In the genomic region with DNA sequence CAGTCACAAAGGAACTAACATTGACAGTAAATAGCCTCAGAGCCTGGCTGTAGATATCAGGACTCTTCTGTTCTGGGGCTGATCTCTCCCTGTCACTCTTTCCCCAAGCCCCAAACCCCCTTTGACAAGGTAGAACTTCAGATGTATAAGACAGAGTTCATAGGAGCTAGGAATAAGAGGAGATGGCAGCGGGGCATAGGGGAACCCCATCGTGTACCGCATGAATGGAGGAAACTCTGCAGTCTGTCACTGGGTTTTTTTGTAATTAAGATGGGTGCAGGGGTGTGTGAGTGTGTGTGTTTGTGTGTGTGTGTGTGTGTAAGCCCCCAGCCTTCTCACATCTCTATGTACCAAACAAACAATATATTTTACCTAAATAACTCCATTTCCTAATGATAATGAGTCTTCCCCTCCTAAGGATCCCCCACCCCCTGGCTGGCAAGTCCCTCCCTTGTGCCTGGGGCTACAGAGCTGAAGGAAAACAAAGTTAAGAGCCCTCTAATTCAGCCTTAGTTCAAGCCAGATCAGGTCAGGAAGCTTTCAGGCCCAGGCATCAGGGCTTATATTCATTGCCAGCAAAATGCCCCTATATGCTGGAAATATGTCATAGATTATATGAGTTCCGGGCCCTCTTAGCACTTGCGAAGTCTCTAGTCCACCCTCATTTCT, we compare ENCODE assay signal across 28 cellular contexts. TPM values are rescaled to one million over a fixed set of nuclear protein-coding genes. Genes with fewer than 3 reads are reported as not detected.
A peak's percentile ranks its signal among the peaks of the same experiment; 100 is the strongest.
DNase-seq lines count a peak whose midpoint lies in the region; ATAC-seq and TF ChIP-seq lines count a peak whose summit lies in the region.
"Had no signal": no experiment of that assay in that cellular context is flagged by ENCODE, and none has a peak within 500 bp of the region (broad histone marks: within the 10 kb centered on the region; RNA-seq: fewer than 3 reads in every experiment).

No MANE protein-coding gene starts in this region.

- TF ChIP-seq CTCF in ovary (IDR thresholded peaks at IDR 0.05), result no peak

- 77 to 85% (median 83%) methylated on average over 5 of the region's 5 CpGs for WGBS in ovary, 3 donors

- TF ChIP-seq EP300 in ovary (IDR thresholded peaks at IDR 0.05), result no peak

- DNase-seq in activated naive CD8-positive, alpha-beta T cell treated with anti-CD3 and anti-CD28 coated beads, Interleukin-2, amount 10 ng/mL, durations not matched to agents 7 days and 5 days, result no peak
- DNase-seq in activated naive CD8-positive, alpha-beta T cell treated with anti-CD3 and anti-CD28 coated beads for 36 hours, result no peak
- DNase-seq in left kidney (ENCODE audit: low read depth, low spot score) (peak; percentile 57), ureter (ENCODE audit: low spot score) (no peak), ovary (no peak)
- DNase-seq in activated T-cell treated with anti-CD3 and anti-CD28 coated beads, Interleukin-2, amount 50 U/mL, for 72 hours, result no peak
- DNase-seq: activated gamma-delta T cell; activated T-cell treated with anti-CD3 and anti-CD28 coated beads, Interleukin-2, amount 50 U/mL, for 24 hours; COR-L47; DMS53; HFFc6; mammary epithelial cell; NCI-H2107; NCI-H345; NCI-H748 treated with DMSO at 0.1 percent for 48 hours; posterior cingulate gyrus; stimulated activated CD4-positive, alpha-beta T cell treated with anti-CD3 and anti-CD28 coated beads, Interleukin-1b, Interleukin-23, amount 100 ng/mL, for 48 hours; stimulated activated naive CD4-positive, alpha-beta T cell treated with Interleukin-2 at 50 U/mL for 16 hours; T-cell had no signal

- no peak for TF ChIP-seq POLR2A in ovary (IDR thresholded peaks at IDR 0.05)

- no peak overlapping the region for H3K4me3 ChIP-seq in ovary
- H3K4me3 ChIP-seq: cardiac muscle cell, gastroesophageal sphincter, hepatocyte, right atrium auricular region, suprapubic skin had no signal

- no peaks in the 10 kb centered on the region for H3K27me3 ChIP-seq in ovary

- H3K4me3 Mint-ChIP-seq in activated naive CD8-positive, alpha-beta T cell treated with anti-CD3 and anti-CD28 coated beads, Interleukin-2, amount 10 ng/mL, durations not matched to agents 7 days and 5 days, result no peak overlapping the region
- no peak overlapping the region for H3K4me3 Mint-ChIP-seq in activated naive CD8-positive, alpha-beta T cell treated with anti-CD3 and anti-CD28 coated beads for 36 hours
- H3K4me3 Mint-ChIP-seq in activated T-cell treated with anti-CD3 and anti-CD28 coated beads, Interleukin-2, amount 50 U/mL, for 72 hours, result no peak overlapping the region
- H3K4me3 Mint-ChIP-seq: activated T-cell treated with anti-CD3 and anti-CD28 coated beads, Interleukin-2, amount 50 U/mL, for 24 hours; HFFc6; T-cell had no signal

- peak; percentile 22 for ATAC-seq in activated naive CD8-positive, alpha-beta T cell treated with anti-CD3 and anti-CD28 coated beads, Interleukin-2, amount 10 ng/mL, durations not matched to agents 7 days and 5 days (ENCODE audit: low read depth)
- no peak for ATAC-seq in activated T-cell treated with anti-CD3 and anti-CD28 coated beads, Interleukin-2, amount 50 U/mL, for 72 hours (replicated peaks in 1 of 2)
- ATAC-seq: gastroesophageal sphincter had no signal

- H3K9me3 ChIP-seq in ovary, result no peaks in the 10 kb centered on the region
- H3K9me3 ChIP-seq: gastroesophageal sphincter, right atrium auricular region, suprapubic skin had no signal

- H3K36me3 Mint-ChIP-seq in activated naive CD8-positive, alpha-beta T cell treated with anti-CD3 and anti-CD28 coated beads, Interleukin-2, amount 10 ng/mL, durations not matched to agents 7 days and 5 days, result peaks cover 3% of the 10 kb centered on the region
- H3K36me3 Mint-ChIP-seq in activated naive CD8-positive, alpha-beta T cell treated with anti-CD3 and anti-CD28 coated beads for 36 hours, result no peaks in the 10 kb centered on the region
- H3K36me3 Mint-ChIP-seq in activated T-cell treated with anti-CD3 and anti-CD28 coated beads, Interleukin-2, amount 50 U/mL, for 72 hours (ENCODE audit: insufficient read depth in 2 of 2), result no peaks in the 10 kb centered on the region
- H3K36me3 Mint-ChIP-seq: T-cell had no signal

- H3K36me3 ChIP-seq in ovary, result no peaks in the 10 kb centered on the region
- H3K36me3 ChIP-seq: cardiac muscle cell, gastroesophageal sphincter, right atrium auricular region, suprapubic skin had no signal

- no peaks in the 10 kb centered on the region for H3K9me3 Mint-ChIP-seq in activated naive CD8-positive, alpha-beta T cell treated with anti-CD3 and anti-CD28 coated beads, Interleukin-2, amount 10 ng/mL, durations not matched to agents 7 days and 5 days
- no peaks in the 10 kb centered on the region for H3K9me3 Mint-ChIP-seq in activated naive CD8-positive, alpha-beta T cell treated with anti-CD3 and anti-CD28 coated beads for 36 hours
- no peaks in the 10 kb centered on the region for H3K9me3 Mint-ChIP-seq in activated T-cell treated with anti-CD3 and anti-CD28 coated beads, Interleukin-2, amount 50 U/mL, for 72 hours
- H3K9me3 Mint-ChIP-seq: activated T-cell treated with anti-CD3 and anti-CD28 coated beads, Interleukin-2, amount 50 U/mL, for 24 hours; HFFc6; T-cell had no signal

- H3K27ac ChIP-seq in ovary, result peak overlapping the region in 1 of 2 donors; percentile 41
- H3K27ac ChIP-seq: C4-2B, cardiac muscle cell, gastroesophageal sphincter, hepatocyte, right atrium auricular region, suprapubic skin had no signal

- H3K27ac Mint-ChIP-seq in activated naive CD8-positive, alpha-beta T cell treated with anti-CD3 and anti-CD28 coated beads, Interleukin-2, amount 10 ng/mL, durations not matched to agents 7 days and 5 days, result no peak overlapping the region
- H3K27ac Mint-ChIP-seq in activated naive CD8-positive, alpha-beta T cell treated with anti-CD3 and anti-CD28 coated beads for 36 hours, result no peak overlapping the region
- no peak overlapping the region for H3K27ac Mint-ChIP-seq in activated T-cell treated with anti-CD3 and anti-CD28 coated beads, Interleukin-2, amount 50 U/mL, for 72 hours
- H3K27ac Mint-ChIP-seq: activated T-cell treated with anti-CD3 and anti-CD28 coated beads, Interleukin-2, amount 50 U/mL, for 24 hours; HFFc6 had no signal

- peaks cover 16% of the 10 kb centered on the region for H3K4me1 Mint-ChIP-seq in activated naive CD8-positive, alpha-beta T cell treated with anti-CD3 and anti-CD28 coated beads, Interleukin-2, amount 10 ng/mL, durations not matched to agents 7 days and 5 days
- peaks cover 15% of the 10 kb centered on the region for H3K4me1 Mint-ChIP-seq in activated naive CD8-positive, alpha-beta T cell treated with anti-CD3 and anti-CD28 coated beads for 36 hours
- peaks cover 5% of the 10 kb centered on the region for H3K4me1 Mint-ChIP-seq in activated T-cell treated with anti-CD3 and anti-CD28 coated beads, Interleukin-2, amount 50 U/mL, for 72 hours (ENCODE audit: low read depth)

- POLR2A ChIA-PET in activated naive CD8-positive, alpha-beta T cell treated with anti-CD3 and anti-CD28 coated beads, Interleukin-2, amount 10 ng/mL, durations not matched to agents 7 days and 5 days (lab: Charles Lee), result no interaction called here

- H3K27me3 Mint-ChIP-seq in activated naive CD8-positive, alpha-beta T cell treated with anti-CD3 and anti-CD28 coated beads, Interleukin-2, amount 10 ng/mL, durations not matched to agents 7 days and 5 days, result peaks cover 96% of the 10 kb centered on the region
- peaks cover 95% of the 10 kb centered on the region for H3K27me3 Mint-ChIP-seq in activated naive CD8-positive, alpha-beta T cell treated with anti-CD3 and anti-CD28 coated beads for 36 hours
- peaks cover 97% of the 10 kb centered on the region for H3K27me3 Mint-ChIP-seq in activated T-cell treated with anti-CD3 and anti-CD28 coated beads, Interleukin-2, amount 50 U/mL, for 72 hours (ENCODE audit: low read depth)

- H3K4me1 ChIP-seq in ovary (ENCODE audit: insufficient read depth), result peaks cover 8% of the 10 kb centered on the region

- intact Hi-C loops in ovary (cut with DNase I), result no loop called here

RNA-seq across cellular contexts. Expression of a gene that starts 9.1 kb away (rescaled TPM):
- total RNA-seq in activated naive CD8-positive, alpha-beta T cell treated with anti-CD3 and anti-CD28 coated beads, Interleukin-2, amount 10 ng/mL, durations not matched to agents 7 days and 5 days, result 1 to 10 TPM; 1.2 to 1.5 TPM
- 1 to 10 TPM in 1 of 2 experiments, under 1 TPM in 1; 0.56 to 1.0 TPM for total RNA-seq in activated naive CD8-positive, alpha-beta T cell treated with anti-CD3 and anti-CD28 coated beads for 36 hours
- 3.5 TPM for total RNA-seq in ureter
- 10 to 100 TPM in 5 of 7 donors, 1 to 10 TPM in 2; 3.3 to 21.8 (median 13.1) TPM for total RNA-seq in ovary
- polyA plus RNA-seq in ovary, result 10 to 100 TPM in 1 of 2 donors, 1 to 10 TPM in 1; 7.9 to 10.9 TPM
- total RNA-seq in activated T-cell treated with anti-CD3 and anti-CD28 coated beads, Interleukin-2, amount 50 U/mL, for 72 hours, result 1 to 10 TPM in 1 of 2 donors, under 1 TPM in 1; 1.00 to 1.1 TPM
- total RNA-seq: A172, astrocyte, cardiac muscle cell had no signal
- polyA plus RNA-seq: cardiac muscle cell had no signal

RNA-seq across cellular contexts. Expression of a gene that starts 11.7 kb away (rescaled TPM):
- total RNA-seq in activated naive CD8-positive, alpha-beta T cell treated with anti-CD3 and anti-CD28 coated beads, Interleukin-2, amount 10 ng/mL, durations not matched to agents 7 days and 5 days, result not detected
- total RNA-seq in activated naive CD8-positive, alpha-beta T cell treated with anti-CD3 and anti-CD28 coated beads for 36 hours, result not detected
- total RNA-seq in ureter (1.7 TPM), ovary (10 to 100 TPM in 1 of 7 donors, 1 to 10 TPM in 6; 1.8 to 11.0 (median 3.6) TPM)
- polyA plus RNA-seq in ovary, result 1 to 10 TPM; 2.1 to 2.2 TPM
- not detected for total RNA-seq in activated T-cell treated with anti-CD3 and anti-CD28 coated beads, Interleukin-2, amount 50 U/mL, for 72 hours
- total RNA-seq: A172, astrocyte, cardiac muscle cell, endothelial cell of umbilical vein, T-cell had no signal
- polyA plus RNA-seq: cardiac muscle cell, endothelial cell of umbilical vein had no signal

RNA-seq across cellular contexts. Expression of a gene that starts 16.3 kb away (rescaled TPM):
- not detected for total RNA-seq in activated naive CD8-positive, alpha-beta T cell treated with anti-CD3 and anti-CD28 coated beads, Interleukin-2, amount 10 ng/mL, durations not matched to agents 7 days and 5 days
- not detected for total RNA-seq in activated naive CD8-positive, alpha-beta T cell treated with anti-CD3 and anti-CD28 coated beads for 36 hours
- 2.3 TPM for total RNA-seq in ureter
- total RNA-seq in ovary, result 10 to 100 TPM in 5 of 7 donors, 1 to 10 TPM in 2; 3.9 to 56.1 (median 21.4) TPM
- polyA plus RNA-seq in ovary, result 10 to 100 TPM; 23.3 to 37.8 TPM
- total RNA-seq in activated T-cell treated with anti-CD3 and anti-CD28 coated beads, Interleukin-2, amount 50 U/mL, for 72 hours, result not detected
- total RNA-seq: astrocyte, cardiac muscle cell, right atrium auricular region, T-cell had no signal
- polyA plus RNA-seq: cardiac muscle cell had no signal

RNA-seq across cellular contexts. Expression of a gene that starts 35.8 kb away (rescaled TPM):
- total RNA-seq in activated naive CD8-positive, alpha-beta T cell treated with anti-CD3 and anti-CD28 coated beads, Interleukin-2, amount 10 ng/mL, durations not matched to agents 7 days and 5 days, result not detected
- total RNA-seq in activated naive CD8-positive, alpha-beta T cell treated with anti-CD3 and anti-CD28 coated beads for 36 hours, result not detected
- 1.5 TPM for total RNA-seq in ureter
- total RNA-seq in ovary, result 10 to 100 TPM in 1 of 7 donors, 1 to 10 TPM in 5, under 1 TPM in 1; 0.34 to 13.9 (median 7.7) TPM
- polyA plus RNA-seq in ovary, result 10 to 100 TPM in 1 of 2 donors, 1 to 10 TPM in 1; 3.2 to 19.4 TPM
- total RNA-seq in activated T-cell treated with anti-CD3 and anti-CD28 coated beads, Interleukin-2, amount 50 U/mL, for 72 hours, result not detected
- total RNA-seq: A172, astrocyte, HFFc6, right atrium auricular region, T-cell had no signal
- polyA plus RNA-seq: cardiac muscle cell had no signal

RNA-seq across cellular contexts. Expression of a gene that starts 44.6 kb away (rescaled TPM):
- total RNA-seq in activated naive CD8-positive, alpha-beta T cell treated with anti-CD3 and anti-CD28 coated beads, Interleukin-2, amount 10 ng/mL, durations not matched to agents 7 days and 5 days, result not detected
- not detected for total RNA-seq in activated naive CD8-positive, alpha-beta T cell treated with anti-CD3 and anti-CD28 coated beads for 36 hours
- total RNA-seq in ureter, result 1.7 TPM
- 1 to 10 TPM in 2 of 7 donors, under 1 TPM in 4, not detected in 1; 0.26 to 3.9 (median 0.51) TPM for total RNA-seq in ovary
- polyA plus RNA-seq in ovary, result 10 to 100 TPM in 1 of 2 donors, 1 to 10 TPM in 1; 3.4 to 15.0 TPM
- total RNA-seq in activated T-cell treated with anti-CD3 and anti-CD28 coated beads, Interleukin-2, amount 50 U/mL, for 72 hours, result not detected
- total RNA-seq: astrocyte, cardiac muscle cell, gastroesophageal sphincter, right atrium auricular region, T-cell had no signal
- polyA plus RNA-seq: cardiac muscle cell had no signal
